Comparison of ENCODE assay signal across 9 cellular contexts in the genomic region with DNA sequence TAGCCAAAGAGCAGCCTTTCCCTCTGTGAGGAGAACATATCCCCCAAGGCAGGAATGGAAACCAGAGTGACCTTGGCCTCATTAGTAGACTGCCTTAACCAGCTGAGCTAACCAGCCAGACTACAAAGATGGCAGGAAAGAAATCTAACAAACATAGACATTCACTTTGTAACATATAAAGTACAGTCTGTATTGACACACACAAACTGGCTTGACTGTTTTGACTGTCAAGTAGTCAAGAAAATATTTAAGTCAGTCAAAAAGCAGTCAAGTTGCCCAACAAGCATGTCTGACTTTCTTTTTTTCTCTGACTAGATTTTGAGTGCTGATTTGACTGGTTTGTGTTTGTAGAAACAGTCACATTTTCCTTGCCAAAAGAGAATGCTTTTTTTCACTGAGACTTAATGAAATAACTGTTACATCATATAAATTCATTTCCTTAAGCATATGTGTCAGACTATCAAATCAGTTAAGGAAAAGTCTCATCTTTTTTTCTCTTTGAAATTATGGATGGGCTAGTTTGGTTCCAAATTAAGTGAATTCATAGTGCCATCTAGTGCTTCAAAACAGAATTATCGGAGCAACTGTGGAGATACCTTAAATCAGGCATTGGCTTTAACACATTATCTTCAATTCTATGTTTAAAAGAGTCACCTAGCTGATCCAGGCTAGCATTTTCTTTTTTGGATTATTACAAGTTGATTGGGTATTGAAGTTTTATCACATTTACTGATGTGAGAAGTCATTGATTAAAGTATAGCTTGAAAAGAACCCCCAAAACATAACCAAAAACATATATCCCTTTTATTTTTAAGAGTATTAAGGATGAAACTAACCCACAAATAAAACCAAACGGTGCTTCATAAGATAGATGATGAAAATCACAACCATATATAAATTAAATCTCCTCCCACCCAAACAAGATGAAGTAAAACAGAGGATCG.
DNase-seq lines count a peak whose midpoint lies in the region; ATAC-seq lines count a peak whose summit lies in the region.
"Had no signal": no experiment of that assay in that cellular context is flagged by ENCODE, and none has a peak within 500 bp of the region (broad histone marks: within the 10 kb centered on the region; RNA-seq: fewer than 3 reads in every experiment).

No MANE protein-coding gene starts in this region.

- DNase-seq in NOMO-1 treated with DMSO at 0.1 percent for 48 hours (lab: John Stamatoyannopoulos, UW; ENCODE audit: unreplicated experiment) (peak; percentile 51), NOMO-1 treated with dmso at 0.1 percent for 144 hours (lab: John Stamatoyannopoulos, UW; ENCODE audit: unreplicated experiment) (no peak), NCI-H2171 treated with DMSO at 0.1 percent for 48 hours (lab: John Stamatoyannopoulos, UW) (peak; percentile 54), left ventricle myocardium superior (no peak), sciatic nerve (ENCODE audit: low spot score) (no peak), T1000 (lab: John Stamatoyannopoulos, UW) (no peak)
- no peak for DNase-seq in activated T-helper 2 cell treated with anti-CD3 and anti-CD28 coated beads, Interferon-gamma antibody, Interleukin-2, Interleukin-4, amounts not matched to agents 10 μg/mL and 5 μg/mL and 100 μg/mL, durations not matched to agents 14 hours and 24 hours and 36 hours (ENCODE audit: low spot score)

- intact Hi-C loops in activated T-helper 2 cell treated with anti-CD3 and anti-CD28 coated beads, Interferon-gamma antibody, Interleukin-2, Interleukin-4, amounts not matched to agents 10 μg/mL and 5 μg/mL and 100 μg/mL, durations not matched to agents 14 hours and 24 hours and 36 hours (cut with micrococcal nuclease): loop anchor here (2.0 to 5.0 kb wide), 8 partner anchors 57 to 938 kb away; a partner anchor contains a TSS
- intact Hi-C loops in left ventricle myocardium superior (cut with micrococcal nuclease) (loop anchor here (5.0 kb wide), 1 partner anchor 378 kb away; no protein-coding TSS in a partner anchor), sciatic nerve (cut with DNase I) (no loop called here)

- no peaks in the 10 kb centered on the region for H3K27me3 Mint-ChIP-seq in activated T-helper 2 cell treated with anti-CD3 and anti-CD28 coated beads, Interferon-gamma antibody, Interleukin-2, Interleukin-4, amounts not matched to agents 10 μg/mL and 5 μg/mL and 100 μg/mL, durations not matched to agents 14 hours and 24 hours and 36 hours (ENCODE audit: low read depth)
- H3K27me3 Mint-ChIP-seq: activated naive CD8-positive, alpha-beta T cell had no signal

- peak overlapping the region; percentile 12 for H3K27ac Mint-ChIP-seq in activated T-helper 2 cell treated with anti-CD3 and anti-CD28 coated beads, Interferon-gamma antibody, Interleukin-2, Interleukin-4, amounts not matched to agents 10 μg/mL and 5 μg/mL and 100 μg/mL, durations not matched to agents 14 hours and 24 hours and 36 hours
- H3K27ac Mint-ChIP-seq: activated naive CD8-positive, alpha-beta T cell had no signal

- peaks cover 17% of the 10 kb centered on the region for H3K4me1 Mint-ChIP-seq in activated T-helper 2 cell treated with anti-CD3 and anti-CD28 coated beads, Interferon-gamma antibody, Interleukin-2, Interleukin-4, amounts not matched to agents 10 μg/mL and 5 μg/mL and 100 μg/mL, durations not matched to agents 14 hours and 24 hours and 36 hours (ENCODE audit: low read depth)

- H3K36me3 Mint-ChIP-seq in activated T-helper 2 cell treated with anti-CD3 and anti-CD28 coated beads, Interferon-gamma antibody, Interleukin-2, Interleukin-4, amounts not matched to agents 10 μg/mL and 5 μg/mL and 100 μg/mL, durations not matched to agents 14 hours and 24 hours and 36 hours (ENCODE audit: low read depth): no peaks in the 10 kb centered on the region
- H3K36me3 Mint-ChIP-seq: activated naive CD8-positive, alpha-beta T cell had no signal

- no peak overlapping the region for H3K4me3 Mint-ChIP-seq in activated T-helper 2 cell treated with anti-CD3 and anti-CD28 coated beads, Interferon-gamma antibody, Interleukin-2, Interleukin-4, amounts not matched to agents 10 μg/mL and 5 μg/mL and 100 μg/mL, durations not matched to agents 14 hours and 24 hours and 36 hours (ENCODE audit: low read depth)
- H3K4me3 Mint-ChIP-seq: activated naive CD8-positive, alpha-beta T cell had no signal

- no peaks in the 10 kb centered on the region for H3K9me3 Mint-ChIP-seq in activated T-helper 2 cell treated with anti-CD3 and anti-CD28 coated beads, Interferon-gamma antibody, Interleukin-2, Interleukin-4, amounts not matched to agents 10 μg/mL and 5 μg/mL and 100 μg/mL, durations not matched to agents 14 hours and 24 hours and 36 hours

- ATAC-seq in HG02759 (IDR thresholded peaks at IDR 0.05; ENCODE audit: unreplicated experiment): peak; percentile 70
- peak; percentile 39 for ATAC-seq in left ventricle myocardium superior
- peak; percentile 46 for ATAC-seq in sciatic nerve

Comparison
In these comparisons a context has a peak if more than half of its experiments do, and no peak if none do; other contexts are left out.
1. DNase-seq: peak in NOMO-1 treated with DMSO at 0.1 percent for 48 hours (single experiment) and NCI-H2171 treated with DMSO at 0.1 percent for 48 hours (single experiment); none in NOMO-1 treated with dmso at 0.1 percent for 144 hours (single experiment), activated T-helper 2 cell treated with anti-CD3 and anti-CD28 coated beads, Interferon-gamma antibody, Interleukin-2, Interleukin-4, amounts not matched to agents 10 μg/mL and 5 μg/mL and 100 μg/mL, durations not matched to agents 14 hours and 24 hours and 36 hours (single experiment), left ventricle myocardium superior (single experiment), sciatic nerve (single experiment) and T1000 (single experiment).
2. Peak in every context shown above with its lines, with median percentiles within 50 percentile points of each other: ATAC-seq.